In the genomic region with DNA sequence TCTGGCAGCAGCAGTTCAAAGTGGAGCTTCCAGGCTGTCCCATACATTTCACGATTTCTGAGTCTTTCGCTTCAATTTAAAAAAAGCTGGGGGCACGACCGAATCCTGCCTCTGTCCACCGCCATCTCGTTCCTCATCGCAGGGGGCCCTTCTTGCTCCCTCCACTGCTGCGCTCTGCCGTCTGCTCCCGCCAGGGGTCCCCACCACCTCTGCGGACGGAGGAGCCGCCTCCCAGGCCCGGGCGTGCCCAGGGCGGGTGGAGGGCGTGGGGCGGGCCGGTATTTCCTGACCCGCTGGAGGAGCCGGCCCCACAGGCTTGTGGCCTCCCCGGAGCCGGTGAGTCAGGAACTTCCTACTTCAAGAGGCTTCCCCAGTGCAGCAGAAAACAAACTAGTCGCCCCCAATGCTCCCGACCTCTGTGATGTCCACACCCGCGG, we compare ENCODE assay signal across 8 cellular contexts.
DNase-seq lines count a peak whose midpoint lies in the region; ATAC-seq and TF ChIP-seq lines count a peak whose summit lies in the region.

No MANE protein-coding gene starts in this region.

- H3K27ac ChIP-seq in VCaP (peak overlapping the region; percentile 91), skin epidermis (peak overlapping the region; percentile 72 to 98 (median 90))

- ATAC-seq in HG03439 (IDR thresholded peaks at IDR 0.05; ENCODE audit: unreplicated experiment): no peak

- TF ChIP-seq CTCF in HFF-Myc (IDR thresholded peaks at IDR 0.05; ENCODE audit: low read depth, low read length, missing control alignments) (peak; percentile 88), VCaP (conservative IDR thresholded peaks at IDR 0.05) (peak; percentile 96)

- DNase-seq in EH (ENCODE audit: low read depth): peak; percentile 95
- DNase-seq in HFF-Myc (ENCODE audit: extremely low read depth, low read depth): peak; percentile 43
- DNase-seq in NCI-H2029 treated with DMSO at 0.1 percent for 48 hours (lab: John Stamatoyannopoulos, UW): peak; percentile 54
- peak; percentile 31 for DNase-seq in brain pericyte (ENCODE audit: low read depth, low spot score)
- peak; percentile 87 for DNase-seq in iPS-NIHi7 (ENCODE audit: extremely low spot score)

- H3K4me3 ChIP-seq in HFF-Myc (replicated peaks; ENCODE audit: low read depth, low read length) (no peak overlapping the region), skin epidermis (peak overlapping the region; percentile 32 to 43 (median 38))

Comparison
In these comparisons a context has a peak if more than half of its experiments do, and no peak if none do; other contexts are left out.
1. DNase-seq: peak in every context shown above with its lines; median percentile 95 in EH; 87 in iPS-NIHi7; 54 in NCI-H2029 treated with DMSO at 0.1 percent for 48 hours; 43 in HFF-Myc; 31 in brain pericyte.